In genomic region chr12:117587646-117588287, GRCh38 we compare ENCODE assay signal across 8 cellular contexts.
A peak's percentile ranks its signal among the peaks of the same experiment; 100 is the strongest.
DNase-seq lines count a peak whose midpoint lies in the region; ATAC-seq and TF ChIP-seq lines count a peak whose summit lies in the region.

No MANE protein-coding gene starts in this region.

- TF ChIP-seq CTCF in GM20000 (IDR thresholded peaks at IDR 0.05; ENCODE audit: extremely low read depth, missing control alignments) (peak; percentile 81), retinal pigment epithelial cell (conservative IDR thresholded peaks at IDR 0.05; ENCODE audit: low read depth, low read length) (peak; percentile 87)

- H3K4me3 ChIP-seq in retinal pigment epithelial cell (ENCODE audit: low read length), result no peak overlapping the region

- peak; percentile 62 for DNase-seq in Ammon's horn (ENCODE audit: low spot score)
- peak; percentile 71 for DNase-seq in GM20000 (ENCODE audit: low spot score)
- DNase-seq in NCI-H748 (lab: John Stamatoyannopoulos, UW; ENCODE audit: unreplicated experiment), result peak; percentile 58
- peak; percentile 24 for DNase-seq in activated T-cell treated with anti-CD3 and anti-CD28 coated beads, Interleukin-2, amount 50 U/mL, for 1 hour
- DNase-seq in Right ventricle myocardium superior, result peak; percentile 62
- no peak for DNase-seq in retinal pigment epithelial cell (ENCODE audit: low read depth)
- DNase-seq in mesenteric fat pad (ENCODE audit: low spot score), result no peak

- ATAC-seq in Right ventricle myocardium superior (ENCODE audit: poor library complexity) (peak; percentile 77), GM21825 (IDR thresholded peaks at IDR 0.05; ENCODE audit: unreplicated experiment) (no peak)

- intact Hi-C loops in Right ventricle myocardium superior (cut with DNase I), result loop anchor here (2.0 to 10.0 kb wide), 3 partner anchors 221 to 353 kb away; no protein-coding TSS in a partner anchor

Comparison
In these comparisons a context has a peak if more than half of its experiments do, and no peak if none do; other contexts are left out.
1. DNase-seq: peak in Ammon's horn (single experiment), GM20000 (single experiment), NCI-H748 (single experiment), activated T-cell treated with anti-CD3 and anti-CD28 coated beads, Interleukin-2, amount 50 U/mL, for 1 hour (single experiment) and Right ventricle myocardium superior (single experiment); none in retinal pigment epithelial cell (single experiment) and mesenteric fat pad (single experiment).